8 cellular contexts compared by ENCODE assay signal in genomic region chr14:74712499-74713394, GRCh38. TPM values are rescaled to one million over a fixed set of nuclear protein-coding genes. Genes with fewer than 3 reads are reported as not detected.
DNase-seq lines count a peak whose midpoint lies in the region; ATAC-seq, FAIRE-seq and TF ChIP-seq lines count a peak whose summit lies in the region.

A gene with protein sequence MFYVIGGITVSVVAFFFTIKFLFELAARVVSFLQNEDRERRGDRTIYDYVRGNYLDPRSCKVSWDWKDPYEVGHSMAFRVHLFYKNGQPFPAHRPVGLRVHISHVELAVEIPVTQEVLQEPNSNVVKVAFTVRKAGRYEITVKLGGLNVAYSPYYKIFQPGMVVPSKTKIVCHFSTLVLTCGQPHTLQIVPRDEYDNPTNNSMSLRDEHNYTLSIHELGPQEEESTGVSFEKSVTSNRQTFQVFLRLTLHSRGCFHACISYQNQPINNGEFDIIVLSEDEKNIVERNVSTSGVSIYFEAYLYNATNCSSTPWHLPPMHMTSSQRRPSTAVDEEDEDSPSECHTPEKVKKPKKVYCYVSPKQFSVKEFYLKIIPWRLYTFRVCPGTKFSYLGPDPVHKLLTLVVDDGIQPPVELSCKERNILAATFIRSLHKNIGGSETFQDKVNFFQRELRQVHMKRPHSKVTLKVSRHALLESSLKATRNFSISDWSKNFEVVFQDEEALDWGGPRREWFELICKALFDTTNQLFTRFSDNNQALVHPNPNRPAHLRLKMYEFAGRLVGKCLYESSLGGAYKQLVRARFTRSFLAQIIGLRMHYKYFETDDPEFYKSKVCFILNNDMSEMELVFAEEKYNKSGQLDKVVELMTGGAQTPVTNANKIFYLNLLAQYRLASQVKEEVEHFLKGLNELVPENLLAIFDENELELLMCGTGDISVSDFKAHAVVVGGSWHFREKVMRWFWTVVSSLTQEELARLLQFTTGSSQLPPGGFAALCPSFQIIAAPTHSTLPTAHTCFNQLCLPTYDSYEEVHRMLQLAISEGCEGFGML (minus strand): TSS chr14:74713080. CDS start chr14:74685615, 27,465 bp downstream.
Gene FCF1 (plus strand): TSS chr14:74713144. CDS start chr14:74713198, 54 bp downstream.

- peaks cover 17% of the 10 kb centered on the region for H3K36me3 Mint-ChIP-seq in WTC11

- in situ Hi-C loops in HepG2 (cut with HindIII; ENCODE audit: extremely low pct_ligation_motif_present, low pct_unique_long_range_greater_than_20kb), result no loop called here

- intact Hi-C loops in HepG2 (cut with micrococcal nuclease; ENCODE audit: unreplicated experiment), result loop anchor here (1.0 to 2.0 kb wide), 2 partner anchors 50 to 103 kb away; partner anchors contain the start of gene YLPM1

- H3K4me2 ChIP-seq in HepG2 (ENCODE audit: low read depth, low read length), result peak within 1 kb of the TSS; percentile 92

- H3K4me1 Mint-ChIP-seq in WTC11, result peaks cover 15% of the 10 kb centered on the region

- FAIRE-seq in HepG2 (lab: Jason Lieb, UNC), result peak; percentile 85

- TF ChIP-seq EP300 in HepG2 (IDR thresholded peaks at IDR 0.05; ENCODE audit: low read depth in 2 of 2, low read length in 2 of 2), result no peak
- no peak for TF ChIP-seq EP300 in HepG2 (CRISPR knock-in tag; IDR thresholded peaks at IDR 0.05; ENCODE audit: borderline replicate concordance)

- H2AFZ ChIP-seq in HepG2 (ENCODE audit: low read length), result peak within 1 kb of the TSS; percentile 91

- POLR2A ChIA-PET in WTC11 (lab: Charles Lee) (no interaction called here), HepG2 (lab: Yijun Ruan, JAX) (interaction anchor here (0.8 kb wide), 1 partner anchor 101 kb away, joined by 3 read pairs; the partner anchor contains the start of gene LTBP2)

- H3K27me3 ChIP-seq in HepG2 (ENCODE audit: control insufficient read depth in 1 of 2, insufficient read depth in 2 of 2, low read length in 2 of 2), result no peaks in the 10 kb centered on the region; a peak in 1 of 5 replicates

- no peaks in the 10 kb centered on the region for H4K20me1 ChIP-seq in HepG2 (ENCODE audit: insufficient read depth, low read length)

- ATAC-seq in HG03342 (IDR thresholded peaks at IDR 0.05; ENCODE audit: unreplicated experiment), result peak; percentile 95
- ATAC-seq in WTC11, result peak; percentile 95
- ATAC-seq in HepG2, result peak; percentile 99

- H3K9me3 Mint-ChIP-seq in WTC11, result no peaks in the 10 kb centered on the region

- DNase-seq in activated gamma-delta T cell treated with Interleukin-2 at 50 U/mL for 16 hours (peak; percentile 73), activated gamma-delta T cell (lab: John Stamatoyannopoulos, UW) (no peak), WTC11 (ENCODE audit: low spot score) (peak; percentile 79), coronary artery (ENCODE audit: low spot score) (peak; percentile 91), HepG2 (ENCODE audit: low spot score) (peak; percentile 90), MV-4-11 (lab: John Stamatoyannopoulos, UW) (no peak)
- peak; percentile 59 to 78 for DNase-seq in stimulated activated CD4-positive, alpha-beta T cell treated with anti-CD3 and anti-CD28 coated beads, Interleukin-4, amount 100 ng/mL, for 4 hours

- 0% methylated on average over 31 of the region's 31 CpGs for WGBS in HepG2 (ENCODE audit: low lambda C conversion rate)

- peak within 1 kb of the TSS; percentile 83 for H3K4me3 ChIP-seq in coronary artery
- H3K4me3 ChIP-seq in HepG2 (replicated peaks in 1 of 3; ENCODE audit: insufficient read depth in 1 of 3, low read depth in 2 of 3, low read length in 3 of 3), result peak within 1 kb of the TSS; percentile 84 to 92 (median 86)

- peaks cover 38% of the 10 kb centered on the region for H3K4me1 ChIP-seq in HepG2 (ENCODE audit: insufficient read depth, low read length)

- H3K27ac ChIP-seq in coronary artery (peak within 1 kb of the TSS; percentile 76 to 90), HepG2 (ENCODE audit: extremely low read length, insufficient read depth, low read length) (peak within 1 kb of the TSS; percentile 65)

- H3K9ac ChIP-seq in HepG2 (ENCODE audit: insufficient read depth, low read depth, low read length), result peak within 1 kb of the TSS; percentile 90

- no peaks in the 10 kb centered on the region for H3K9me3 ChIP-seq in HepG2 (ENCODE audit: low read length)

- TF ChIP-seq CTCF in WTC11 (IDR thresholded peaks at IDR 0.05), result no peak
- no peak for TF ChIP-seq CTCF in coronary artery (IDR thresholded peaks at IDR 0.05)
- TF ChIP-seq CTCF in HepG2 (CRISPR knock-in tag; IDR thresholded peaks at IDR 0.05), result no peak

- CTCF ChIA-PET in WTC11 (lab: Charles Lee) (no interaction called here), HepG2 (lab: Yijun Ruan, JAX; ENCODE audit: low intra/inter-chr PET ratio, low total read pairs) (interaction anchor here (1.6 kb wide), 1 partner anchor 101 kb away, joined by 8 read pairs; the partner anchor contains the start of gene LTBP2)

- H3K36me3 ChIP-seq in HepG2 (replicated peaks in 1 of 2; ENCODE audit: control insufficient read depth in 1 of 2, insufficient read depth in 2 of 2, low read length in 2 of 2), result peaks cover 1 to 16% of the 10 kb centered on the region in 2 experiments; a peak in 3 of 5 replicates

- peaks cover 65% of the 10 kb centered on the region for H3K79me2 ChIP-seq in HepG2 (ENCODE audit: insufficient read depth, low read length)

- no peak for TF ChIP-seq RAD21 in HepG2 (CRISPR knock-in tag; IDR thresholded peaks at IDR 0.05)

- H3K27me3 Mint-ChIP-seq in WTC11 (ENCODE audit: low read depth), result no peaks in the 10 kb centered on the region

- peak; percentile 81 to 84 for TF ChIP-seq POLR2A in HepG2 (IDR thresholded peaks at IDR 0.05; ENCODE audit: insufficient read depth in 1 of 2, low read depth in 2 of 2, low read length in 2 of 2)

- BruUV-seq in HepG2 (replicated peaks; lab: Mats Ljungman, UMichigan), result TSS peak; percentile 75

- H3K27ac Mint-ChIP-seq in WTC11, result peak within 1 kb of the TSS; percentile 98

- peak within 1 kb of the TSS; percentile 98 for H3K4me3 Mint-ChIP-seq in WTC11

TF ChIP-seq in WTC11, 78 proteins besides CTCF, POLR2A, EP300 and RAD21 (continues in another document):
- TF ChIP-seq CBFB (CRISPR knock-in tag; IDR thresholded peaks at IDR 0.05; ENCODE audit: low read depth) (no peak), HMGA2 (CRISPR knock-in tag; IDR thresholded peaks at IDR 0.05) (no peak)

TF ChIP-seq in HepG2, 621 proteins besides CTCF, POLR2A, EP300 and RAD21 (continues in another document):
- TF ChIP-seq ZNF343 (CRISPR knock-in tag; IDR thresholded peaks at IDR 0.05), result no peak
- 0 out of 2 replicates have a peak, but pooled peaks have one; percentile 35 for TF ChIP-seq PAX8 (CRISPR knock-in tag; IDR thresholded peaks at IDR 0.05; ENCODE audit: borderline replicate concordance)
- no peak for TF ChIP-seq ZSCAN30 (CRISPR knock-in tag; IDR thresholded peaks at IDR 0.05)
- no peak for TF ChIP-seq JARID2 (CRISPR knock-in tag; IDR thresholded peaks at IDR 0.05; ENCODE audit: insufficient replicate concordance)
- TF ChIP-seq KLF6 (CRISPR knock-in tag; IDR thresholded peaks at IDR 0.05), result peak; percentile 61; the same call in 1 of the 2 replicates

RNA-seq across cellular contexts. Expression of the first gene that starts in this region (rescaled TPM):
- total RNA-seq in WTC11 (2021), result 32.4 to 37.0 TPM (median 32.7 TPM) in 3 replicates
- 18.4 and 21.3 TPM in 2 replicates for total RNA-seq in HepG2 (2016; rRNA removed; fragmentation: Illumina TruSeq; extraction: Trizol)
- total RNA-seq in HepG2 (2016; cell fraction: cytosol; rRNA removed; fragmentation: Illumina TruSeq; extraction: Trizol; ENCODE audit: low read depth), result 3.5 TPM in 2 replicates
- total RNA-seq in HepG2 (2016; cell fraction: insoluble cytoplasmic fraction; rRNA removed; fragmentation: Illumina TruSeq; extraction: Trizol), result 19.8 and 20.9 TPM in 2 replicates
- total RNA-seq in HepG2 (2016; cell fraction: membrane; rRNA removed; fragmentation: Illumina TruSeq; extraction: Trizol), result 9.2 and 9.5 TPM in 2 replicates
- 26.2 and 29.2 TPM in 2 replicates for total RNA-seq in HepG2 (2016; cell fraction: nucleus; rRNA removed; fragmentation: Illumina TruSeq; extraction: Trizol)
- polyA plus RNA-seq in HepG2 (2011; rRNA removed), result 25.4 and 29.6 TPM in 2 replicates
- polyA plus RNA-seq in HepG2 (2011; cell fraction: cytosol; rRNA removed), result 24.2 and 28.0 TPM in 2 replicates
- 48.2 and 52.6 TPM in 2 replicates for polyA plus RNA-seq in HepG2 (2011; cell fraction: nucleus; rRNA removed)
- 12.5 and 16.0 TPM in 2 replicates for polyA plus RNA-seq in HepG2 (2012)
- 1.2 TPM in 2 replicates for polyA plus RNA-seq in HepG2 (2016; cell fraction: cytosol; fragmentation: Illumina TruSeq; extraction: Trizol; ENCODE audit: low read depth)
- 14.8 and 15.3 TPM in 2 replicates for polyA plus RNA-seq in HepG2 (2016; cell fraction: insoluble cytoplasmic fraction; fragmentation: Illumina TruSeq; extraction: Trizol; ENCODE audit: low read depth)
- polyA plus RNA-seq in HepG2 (2016; cell fraction: membrane; fragmentation: Illumina TruSeq; extraction: Trizol; ENCODE audit: low read depth), result 4.1 and 4.7 TPM in 2 replicates
- polyA plus RNA-seq in HepG2 (2016; cell fraction: nucleus; fragmentation: Illumina TruSeq; extraction: Trizol; ENCODE audit: insufficient read depth, low read depth), result 26.0 and 27.0 TPM in 2 replicates
- 135 and 167 TPM in 2 replicates for polyA minus RNA-seq in HepG2 (2011; rRNA and poly(A)+ RNA removed; ENCODE audit: low replicate concordance)
- polyA minus RNA-seq in HepG2 (2011; cell fraction: cytosol; rRNA and poly(A)+ RNA removed), result 14.9 and 19.7 TPM in 2 replicates
- 60.0 and 62.0 TPM in 2 replicates for polyA minus RNA-seq in HepG2 (2011; cell fraction: nucleus; rRNA and poly(A)+ RNA removed)

RNA-seq across cellular contexts. Expression of gene FCF1, which starts in this region (rescaled TPM):
- total RNA-seq in WTC11 (2021) (59.4 to 62.2 TPM (median 61.6 TPM) in 3 replicates), HepG2 (2016; rRNA removed; fragmentation: Illumina TruSeq; extraction: Trizol) (44.4 and 70.8 TPM in 2 replicates)
- 6.5 and 7.9 TPM in 2 replicates for total RNA-seq in HepG2 (2016; cell fraction: cytosol; rRNA removed; fragmentation: Illumina TruSeq; extraction: Trizol; ENCODE audit: low read depth)
- 47.2 and 70.6 TPM in 2 replicates for total RNA-seq in HepG2 (2016; cell fraction: insoluble cytoplasmic fraction; rRNA removed; fragmentation: Illumina TruSeq; extraction: Trizol)
- total RNA-seq in HepG2 (2016; cell fraction: membrane; rRNA removed; fragmentation: Illumina TruSeq; extraction: Trizol), result 22.9 and 29.1 TPM in 2 replicates
- total RNA-seq in HepG2 (2016; cell fraction: nucleus; rRNA removed; fragmentation: Illumina TruSeq; extraction: Trizol), result 23.9 and 25.1 TPM in 2 replicates
- polyA plus RNA-seq in HepG2 (2011; rRNA removed), result 26.2 and 31.0 TPM in 2 replicates
- 14.5 and 24.4 TPM in 2 replicates for polyA plus RNA-seq in HepG2 (2011; cell fraction: cytosol; rRNA removed)
- polyA plus RNA-seq in HepG2 (2011; cell fraction: nucleus; rRNA removed), result 9.2 and 12.3 TPM in 2 replicates
- 25.9 and 41.2 TPM in 2 replicates for polyA plus RNA-seq in HepG2 (2012)
- 7.5 and 8.5 TPM in 2 replicates for polyA plus RNA-seq in HepG2 (2016; cell fraction: cytosol; fragmentation: Illumina TruSeq; extraction: Trizol; ENCODE audit: low read depth)
- polyA plus RNA-seq in HepG2 (2016; cell fraction: insoluble cytoplasmic fraction; fragmentation: Illumina TruSeq; extraction: Trizol; ENCODE audit: low read depth), result 72.6 and 86.3 TPM in 2 replicates
- 20.0 and 20.7 TPM in 2 replicates for polyA plus RNA-seq in HepG2 (2016; cell fraction: membrane; fragmentation: Illumina TruSeq; extraction: Trizol; ENCODE audit: low read depth)
- 34.0 and 37.4 TPM in 2 replicates for polyA plus RNA-seq in HepG2 (2016; cell fraction: nucleus; fragmentation: Illumina TruSeq; extraction: Trizol; ENCODE audit: insufficient read depth, low read depth)
- 7.2 and 30.7 TPM in 2 replicates for polyA minus RNA-seq in HepG2 (2011; rRNA and poly(A)+ RNA removed; ENCODE audit: low replicate concordance)
- polyA minus RNA-seq in HepG2 (2011; cell fraction: cytosol; rRNA and poly(A)+ RNA removed), result 20.0 TPM in 2 replicates
- 15.7 and 17.8 TPM in 2 replicates for polyA minus RNA-seq in HepG2 (2011; cell fraction: nucleus; rRNA and poly(A)+ RNA removed)

Comparison
In these comparisons a context has a peak if more than half of its experiments do, and no peak if none do; other contexts are left out.
1. DNase-seq: peak in activated gamma-delta T cell treated with Interleukin-2 at 50 U/mL for 16 hours (single experiment), WTC11 (single experiment), coronary artery (single experiment), HepG2 (single experiment) and stimulated activated CD4-positive, alpha-beta T cell treated with anti-CD3 and anti-CD28 coated beads, Interleukin-4, amount 100 ng/mL, for 4 hours (2 of 2); none in activated gamma-delta T cell (single experiment) and MV-4-11 (single experiment).
2. Peak in every context shown above with its lines, with median percentiles within 50 percentile points of each other: ATAC-seq.